ENCODE assay signal across 15 cellular contexts in the genomic region with DNA sequence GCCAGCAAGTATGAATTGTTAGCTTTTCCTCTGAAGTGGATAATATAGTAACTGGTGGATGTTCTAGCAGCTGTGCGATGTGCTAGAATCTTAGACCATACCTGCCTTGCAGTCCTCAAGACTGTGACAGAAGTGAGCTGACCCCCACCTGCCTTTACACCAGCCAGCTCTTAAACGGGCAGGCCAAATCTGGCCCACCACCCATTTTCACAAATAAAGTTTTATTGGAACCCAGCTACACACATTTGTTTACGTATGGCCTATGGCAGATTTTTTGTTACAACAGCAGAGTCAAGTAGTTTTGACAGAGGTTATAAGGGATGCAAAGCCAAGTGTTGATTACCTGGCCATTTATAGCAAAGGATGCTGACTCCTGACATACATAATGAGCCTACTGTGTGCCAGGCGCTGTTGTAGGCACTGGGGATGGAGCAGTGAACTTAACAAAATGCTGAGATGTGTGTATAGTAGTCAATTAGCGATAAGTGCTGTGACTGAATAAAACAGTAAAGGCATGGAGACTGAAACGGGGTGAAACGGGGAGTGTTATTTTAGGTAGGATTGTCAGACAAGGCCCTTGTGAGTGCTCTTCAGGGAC.
DNase-seq lines count a peak whose midpoint lies in the region; ATAC-seq and TF ChIP-seq lines count a peak whose summit lies in the region.
"Had no signal": no experiment of that assay in that cellular context is flagged by ENCODE, and none has a peak within 500 bp of the region (broad histone marks: within the 10 kb centered on the region; RNA-seq: fewer than 3 reads in every experiment).

No MANE protein-coding gene starts in this region.

- H4K20me1 ChIP-seq in DND-41 (ENCODE audit: insufficient read depth, low read length), result peaks cover 77% of the 10 kb centered on the region
- H4K20me1 ChIP-seq in SU-DHL-6 (ENCODE audit: low read depth, low read length), result no peaks in the 10 kb centered on the region

- H3K36me3 Mint-ChIP-seq in T-helper 1 cell treated with Interleukin-12 subunit alpha and Interleukin-12 subunit beta and Interleukin-4 antibody, amounts not matched to agents 30 μg/mL and 1 μg/mL, for 36 hours (ENCODE audit: low read depth), result peaks cover 17% of the 10 kb centered on the region

- H3K14ac ChIP-seq in trophoblast cell (ENCODE audit: low read length), result no peak overlapping the region

- ATAC-seq in DND-41 (ENCODE audit: insufficient read depth, low read depth), result no peak
- ATAC-seq in GM18870 (IDR thresholded peaks at IDR 0.05; ENCODE audit: unreplicated experiment), result no peak

- H3K18ac ChIP-seq in trophoblast cell (ENCODE audit: low read length), result peak overlapping the region; percentile 21

- H3K27me3 ChIP-seq in DND-41 (ENCODE audit: insufficient read depth, low read length, poor library complexity) (no peaks in the 10 kb centered on the region), SU-DHL-6 (ENCODE audit: low read length) (no peaks in the 10 kb centered on the region), trophoblast cell (ENCODE audit: insufficient read depth, low read length) (no peaks in the 10 kb centered on the region)

- no peaks in the 10 kb centered on the region for H3K9me2 ChIP-seq in SU-DHL-6 (replicated peaks; ENCODE audit: insufficient read depth, low read length)

- no peak overlapping the region for H3K4ac ChIP-seq in trophoblast cell (ENCODE audit: low read depth, low read length)

- H2AFZ ChIP-seq in DND-41 (ENCODE audit: low read depth, low read length) (no peak overlapping the region), SU-DHL-6 (ENCODE audit: low read depth, low read length, severe bottlenecking) (no peak overlapping the region), trophoblast cell (ENCODE audit: insufficient read depth, low read length, poor library complexity) (no peak overlapping the region)

- peak overlapping the region; percentile 8 for H3K27ac Mint-ChIP-seq in T-helper 1 cell treated with Interleukin-12 subunit alpha and Interleukin-12 subunit beta and Interleukin-4 antibody, amounts not matched to agents 30 μg/mL and 1 μg/mL, for 36 hours
- H3K27ac Mint-ChIP-seq: CD14-positive monocyte, HFFc6 had no signal

- no peak for DNase-seq in T-helper 1 cell
- DNase-seq in DND-41, result no peak
- no peak for DNase-seq in trophoblast cell
- DNase-seq in activated CD4-positive, alpha-beta T cell treated with anti-CD3 and anti-CD28 coated beads, Interleukin-2, amount 50 U/mL, for 4 hours, result no peak
- no peak for DNase-seq in coronary artery (ENCODE audit: low spot score)
- DNase-seq: CD8-positive, alpha-beta memory T cell; DMS53; HCEC 1CT; HFFc6; KBM-7 had no signal

- no peak overlapping the region for H2BK120ac ChIP-seq in trophoblast cell (ENCODE audit: insufficient read depth, low read length, poor library complexity)

- no peak overlapping the region for H2AK5ac ChIP-seq in trophoblast cell (ENCODE audit: low read length)

- peak overlapping the region; percentile 37 for H3K27ac ChIP-seq in DND-41 (ENCODE audit: low read length)
- peak overlapping the region; percentile 11 for H3K27ac ChIP-seq in SU-DHL-6 (ENCODE audit: low read depth, low read length)
- no peak overlapping the region for H3K27ac ChIP-seq in trophoblast cell (ENCODE audit: low read depth, low read length)
- H3K27ac ChIP-seq in coronary artery, result no peak overlapping the region
- H3K27ac ChIP-seq: 22Rv1 had no signal

- TF ChIP-seq CTCF in DND-41 (IDR thresholded peaks at IDR 0.05; ENCODE audit: borderline replicate concordance, extremely low read depth, low read length, poor library complexity, severe bottlenecking) (no peak), SU-DHL-6 (IDR thresholded peaks at IDR 0.05; ENCODE audit: insufficient read depth, low read length, poor library complexity, severe bottlenecking) (no peak), coronary artery (IDR thresholded peaks at IDR 0.05) (no peak)

- H3K4me1 Mint-ChIP-seq in T-helper 1 cell treated with Interleukin-12 subunit alpha and Interleukin-12 subunit beta and Interleukin-4 antibody, amounts not matched to agents 30 μg/mL and 1 μg/mL, for 36 hours (ENCODE audit: low read depth), result peaks cover 23% of the 10 kb centered on the region

- H3K4me2 ChIP-seq in DND-41 (ENCODE audit: insufficient read depth, low read length) (no peak overlapping the region), SU-DHL-6 (ENCODE audit: low read depth, low read length, poor library complexity, severe bottlenecking) (no peak overlapping the region), trophoblast cell (ENCODE audit: low read length) (no peak overlapping the region)

- H3K27me3 Mint-ChIP-seq in T-helper 1 cell treated with Interleukin-12 subunit alpha and Interleukin-12 subunit beta and Interleukin-4 antibody, amounts not matched to agents 30 μg/mL and 1 μg/mL, for 36 hours (ENCODE audit: low read depth), result no peaks in the 10 kb centered on the region
- H3K27me3 Mint-ChIP-seq: CD8-positive, alpha-beta memory T cell had no signal

- H2BK12ac ChIP-seq in trophoblast cell (ENCODE audit: low read length), result no peak overlapping the region

- no peaks in the 10 kb centered on the region for H3K9me3 Mint-ChIP-seq in T-helper 1 cell treated with Interleukin-12 subunit alpha and Interleukin-12 subunit beta and Interleukin-4 antibody, amounts not matched to agents 30 μg/mL and 1 μg/mL, for 36 hours
- H3K9me3 Mint-ChIP-seq: CD8-positive, alpha-beta memory T cell; HFFc6 had no signal

- H2BK5ac ChIP-seq in trophoblast cell (ENCODE audit: low read depth, low read length, poor library complexity), result no peak overlapping the region

- H4K12ac ChIP-seq in trophoblast cell (ENCODE audit: low read depth, low read length), result no peak overlapping the region

- H3K23ac ChIP-seq in trophoblast cell (ENCODE audit: low read length), result no peak overlapping the region

- no peak overlapping the region for H3K4me3 Mint-ChIP-seq in T-helper 1 cell treated with Interleukin-12 subunit alpha and Interleukin-12 subunit beta and Interleukin-4 antibody, amounts not matched to agents 30 μg/mL and 1 μg/mL, for 36 hours
- H3K4me3 Mint-ChIP-seq: CD14-positive monocyte; CD8-positive, alpha-beta memory T cell; HFFc6 had no signal

- H3K4me1 ChIP-seq in DND-41 (ENCODE audit: insufficient read depth, low read length) (peaks cover 51% of the 10 kb centered on the region), trophoblast cell (ENCODE audit: control insufficient read depth in 1 of 2, insufficient read depth in 2 of 2, low read length in 2 of 2) (no peaks in the 10 kb centered on the region)

- no peak overlapping the region for H3K4me3 ChIP-seq in DND-41 (ENCODE audit: low read depth in 1 of 2, low read length in 2 of 2)
- no peak overlapping the region for H3K4me3 ChIP-seq in SU-DHL-6 (ENCODE audit: insufficient read depth, low read length, poor library complexity, severe bottlenecking)
- no peak overlapping the region for H3K4me3 ChIP-seq in trophoblast cell (ENCODE audit: low read depth, low read length)
- H3K4me3 ChIP-seq in coronary artery, result no peak overlapping the region

- H3K9me3 ChIP-seq in DND-41 (ENCODE audit: insufficient read depth, low read length, severe bottlenecking), result no peaks in the 10 kb centered on the region
- no peaks in the 10 kb centered on the region for H3K9me3 ChIP-seq in SU-DHL-6 (ENCODE audit: insufficient read depth, low read length)
- H3K9me3 ChIP-seq in trophoblast cell (ENCODE audit: insufficient read depth, low read depth, low read length), result no peaks in the 10 kb centered on the region

- H3F3A ChIP-seq in SU-DHL-6 (ENCODE audit: insufficient read depth), result peaks cover 9% of the 10 kb centered on the region; the same call in 1 of the 2 replicates

- H3K79me2 ChIP-seq in DND-41 (ENCODE audit: insufficient read depth, low read length) (peaks cover 99% of the 10 kb centered on the region), SU-DHL-6 (ENCODE audit: insufficient read depth, low read length) (peaks cover 79% of the 10 kb centered on the region), trophoblast cell (ENCODE audit: control insufficient read depth, insufficient read depth, low read length, poor library complexity) (no peaks in the 10 kb centered on the region)

- no peak overlapping the region for H4K91ac ChIP-seq in trophoblast cell (ENCODE audit: low read depth, low read length)

- H3K36me3 ChIP-seq in DND-41 (ENCODE audit: insufficient read depth, low read length) (peaks cover 82% of the 10 kb centered on the region), SU-DHL-6 (ENCODE audit: low read length) (no peaks in the 10 kb centered on the region), trophoblast cell (ENCODE audit: control insufficient read depth in 1 of 2, insufficient read depth in 2 of 2, low read length in 2 of 2) (peaks cover 7 to 10% of the 10 kb centered on the region in 2 experiments)

- H3K79me1 ChIP-seq in trophoblast cell (ENCODE audit: low read length), result no peaks in the 10 kb centered on the region

- no CpG with 5 or more reads among the region's 7 CpGs for WGBS in trophoblast cell (ENCODE audit: extremely low coverage, insufficient coverage, insufficient read length)

- no peak overlapping the region for H4K8ac ChIP-seq in trophoblast cell (ENCODE audit: low read depth, low read length)

- no peak overlapping the region for H3K9ac ChIP-seq in DND-41 (ENCODE audit: low read depth, low read length)
- H3K9ac ChIP-seq in SU-DHL-6 (ENCODE audit: low read length), result no peak overlapping the region
- no peak overlapping the region for H3K9ac ChIP-seq in trophoblast cell (ENCODE audit: low read length)

Comparison
In these comparisons a context has a peak if more than half of its experiments do, and no peak if none do; other contexts are left out.
1. H3K27ac ChIP-seq: peak in DND-41 (single experiment) and SU-DHL-6 (single experiment); none in trophoblast cell (single experiment) and coronary artery (0 of 2).